ENCODE assay signal across 8 cellular contexts in genomic region chr15:98549003-98549402, GRCh38.
DNase-seq lines count a peak whose midpoint lies in the region; ATAC-seq lines count a peak whose summit lies in the region.

No MANE protein-coding gene starts in this region.

- peaks cover 25% of the 10 kb centered on the region for H3K4me1 Mint-ChIP-seq in stimulated activated naive CD8-positive, alpha-beta T cell treated with anti-CD3 and anti-CD28 coated beads, Interleukin-15, Interleukin-2, amounts not matched to agents 100 ng/mL and 50 ng/mL, for 24 hours (ENCODE audit: low read depth)
- peaks cover 4 to 7% of the 10 kb centered on the region in 2 donors for H3K4me1 Mint-ChIP-seq in effector memory CD8-positive, alpha-beta T cell (ENCODE audit: low read depth in 2 of 2)
- peaks cover 10 to 11% of the 10 kb centered on the region in 2 donors for H3K4me1 Mint-ChIP-seq in natural killer cell treated with Interleukin-12 subunit alpha and Interleukin-12 subunit beta and Interleukin-15 and Interleukin-18, amount 100 ng/mL, for 72 hours (ENCODE audit: low read depth in 2 of 2)

- H3K4me3 Mint-ChIP-seq in stimulated activated naive CD8-positive, alpha-beta T cell treated with anti-CD3 and anti-CD28 coated beads, Interleukin-15, Interleukin-2, amounts not matched to agents 100 ng/mL and 50 ng/mL, for 24 hours, result peak overlapping the region; percentile 37
- peak overlapping the region; percentile 37 to 69 for H3K4me3 Mint-ChIP-seq in effector memory CD8-positive, alpha-beta T cell
- peak overlapping the region; percentile 83 for H3K4me3 Mint-ChIP-seq in natural killer cell treated with Interleukin-12 subunit alpha and Interleukin-12 subunit beta and Interleukin-15 and Interleukin-18, amount 100 ng/mL, for 72 hours

- no peak for DNase-seq in stimulated activated naive CD8-positive, alpha-beta T cell treated with anti-CD3 and anti-CD28 coated beads, Interleukin-15, Interleukin-2, amounts not matched to agents 100 U/mL and 50 U/mL, for 24 hours
- no peak for DNase-seq in effector memory CD8-positive, alpha-beta T cell
- DNase-seq in natural killer cell treated with Interleukin-12 subunit alpha and Interleukin-12 subunit beta and Interleukin-15 and Interleukin-18, amount 100 ng/mL, for 72 hours (ENCODE audit: low spot score), result no peak
- no peak for DNase-seq in HPDE6-E6E7 (ENCODE audit: extremely low spot score)

- H3K27me3 Mint-ChIP-seq in stimulated activated naive CD8-positive, alpha-beta T cell treated with anti-CD3 and anti-CD28 coated beads, Interleukin-15, Interleukin-2, amounts not matched to agents 100 ng/mL and 50 ng/mL, for 24 hours, result peaks cover 46% of the 10 kb centered on the region
- H3K27me3 Mint-ChIP-seq in effector memory CD8-positive, alpha-beta T cell, result peaks cover 52 to 74% of the 10 kb centered on the region in 2 donors
- peaks cover 52 to 70% of the 10 kb centered on the region in 2 donors for H3K27me3 Mint-ChIP-seq in natural killer cell treated with Interleukin-12 subunit alpha and Interleukin-12 subunit beta and Interleukin-15 and Interleukin-18, amount 100 ng/mL, for 72 hours

- no peaks in the 10 kb centered on the region for H3K9me3 Mint-ChIP-seq in stimulated activated naive CD8-positive, alpha-beta T cell treated with anti-CD3 and anti-CD28 coated beads, Interleukin-15, Interleukin-2, amounts not matched to agents 100 ng/mL and 50 ng/mL, for 24 hours
- peaks cover 0 to 3% of the 10 kb centered on the region in 2 donors for H3K9me3 Mint-ChIP-seq in effector memory CD8-positive, alpha-beta T cell
- peaks cover 3% of the 10 kb centered on the region for H3K9me3 Mint-ChIP-seq in natural killer cell treated with Interleukin-12 subunit alpha and Interleukin-12 subunit beta and Interleukin-15 and Interleukin-18, amount 100 ng/mL, for 72 hours

- H3K27ac Mint-ChIP-seq in stimulated activated naive CD8-positive, alpha-beta T cell treated with anti-CD3 and anti-CD28 coated beads, Interleukin-15, Interleukin-2, amounts not matched to agents 100 ng/mL and 50 ng/mL, for 24 hours, result no peak overlapping the region
- no peak overlapping the region for H3K27ac Mint-ChIP-seq in effector memory CD8-positive, alpha-beta T cell
- no peak overlapping the region for H3K27ac Mint-ChIP-seq in natural killer cell treated with Interleukin-12 subunit alpha and Interleukin-12 subunit beta and Interleukin-15 and Interleukin-18, amount 100 ng/mL, for 72 hours

- no peaks in the 10 kb centered on the region for H3K36me3 Mint-ChIP-seq in stimulated activated naive CD8-positive, alpha-beta T cell treated with anti-CD3 and anti-CD28 coated beads, Interleukin-15, Interleukin-2, amounts not matched to agents 100 ng/mL and 50 ng/mL, for 24 hours (ENCODE audit: low read depth)
- peaks cover 3% of the 10 kb centered on the region for H3K36me3 Mint-ChIP-seq in effector memory CD8-positive, alpha-beta T cell (ENCODE audit: insufficient read depth)
- H3K36me3 Mint-ChIP-seq in natural killer cell treated with Interleukin-12 subunit alpha and Interleukin-12 subunit beta and Interleukin-15 and Interleukin-18, amount 100 ng/mL, for 72 hours, result no peaks in the 10 kb centered on the region

- no peak for ATAC-seq in stimulated activated naive CD8-positive, alpha-beta T cell treated with anti-CD3 and anti-CD28 coated beads, Interleukin-15, Interleukin-2, amounts not matched to agents 100 U/mL and 50 U/mL, for 24 hours
- ATAC-seq in effector memory CD8-positive, alpha-beta T cell (replicated peaks), result no peak
- ATAC-seq in natural killer cell treated with Interleukin-12 subunit alpha and Interleukin-12 subunit beta and Interleukin-15 and Interleukin-18, amount 100 ng/mL, for 72 hours, result no peak
- ATAC-seq in HG03457 (IDR thresholded peaks at IDR 0.05; ENCODE audit: unreplicated experiment) (no peak), GM18519 (IDR thresholded peaks at IDR 0.05; ENCODE audit: low FRiP score, unreplicated experiment) (no peak), GM19328 (IDR thresholded peaks at IDR 0.05; ENCODE audit: unreplicated experiment) (no peak)
